8 cellular contexts compared by ENCODE assay signal in genomic region chr6:11093591-11094410, GRCh38. TPM values are rescaled to one million over a fixed set of nuclear protein-coding genes. Genes with fewer than 3 reads are reported as not detected.
DNase-seq lines count a peak whose midpoint lies in the region; ATAC-seq and FAIRE-seq lines count a peak whose summit lies in the region.

TSS of gene SMIM13 (plus strand) at chr6:11093834. CDS start at chr6:11094314, 480 bp downstream.

- no peaks in the 10 kb centered on the region for H3K9me3 Mint-ChIP-seq in effector memory CD8-positive, alpha-beta T cell
- H3K9me3 Mint-ChIP-seq in memory B cell = no peaks in the 10 kb centered on the region

- H3K4me3 Mint-ChIP-seq in effector memory CD8-positive, alpha-beta T cell = peak within 1 kb of the TSS; percentile 98
- peak within 1 kb of the TSS; percentile 94 for H3K4me3 Mint-ChIP-seq in memory B cell

- peak; percentile 97 for DNase-seq in Caki2 (ENCODE audit: low read depth)
- DNase-seq in HTR-8/SVneo (ENCODE audit: insufficient read length, low spot score) = peak; percentile 96
- peak; percentile 98 for DNase-seq in NOMO-1 treated with DMSO at 0.1 percent for 48 hours (lab: John Stamatoyannopoulos, UW; ENCODE audit: unreplicated experiment)
- DNase-seq in activated CD8-positive, alpha-beta memory T cell treated with anti-CD3 and anti-CD28 coated beads for 4 hours (ENCODE audit: low read depth in 2 of 2) = peak; percentile 88 to 90
- peak; percentile 92 to 95 (median 94) for DNase-seq in effector memory CD8-positive, alpha-beta T cell
- DNase-seq in memory B cell (ENCODE audit: low spot score in 2 of 2) = peak; percentile 92 to 93
- DNase-seq in stimulated activated CD8-positive, alpha-beta memory T cell treated with anti-CD3 and anti-CD28 coated beads, Interleukin-12 subunit alpha, Interleukin-12 subunit beta, amount 100 ng/mL, for 24 hours (ENCODE audit: extremely low read depth) = peak; percentile 89

- ATAC-seq in GM21367 (IDR thresholded peaks at IDR 0.05; ENCODE audit: unreplicated experiment) = peak; percentile 89
- ATAC-seq in effector memory CD8-positive, alpha-beta T cell (replicated peaks) = peak; percentile 90
- peak; percentile 88 for ATAC-seq in memory B cell (ENCODE audit: low read depth)

- FAIRE-seq in HTR-8/SVneo (lab: Jason Lieb, UNC) = peak; percentile 83

- peak within 1 kb of the TSS; percentile 97 to 98 for H3K27ac Mint-ChIP-seq in effector memory CD8-positive, alpha-beta T cell
- H3K27ac Mint-ChIP-seq in memory B cell = peak within 1 kb of the TSS; percentile 94

- H3K36me3 Mint-ChIP-seq in effector memory CD8-positive, alpha-beta T cell (ENCODE audit: insufficient read depth) = peaks cover 18% of the 10 kb centered on the region
- H3K36me3 Mint-ChIP-seq in memory B cell = no peaks in the 10 kb centered on the region

- peaks cover 12 to 31% of the 10 kb centered on the region in 2 donors for H3K4me1 Mint-ChIP-seq in effector memory CD8-positive, alpha-beta T cell (ENCODE audit: low read depth in 2 of 2)
- peaks cover 11% of the 10 kb centered on the region for H3K4me1 Mint-ChIP-seq in memory B cell

- in situ Hi-C loops in Caki2 (cut with HindIII; ENCODE audit: low pct_unique_long_range_greater_than_20kb, low sequenced_read_pairs) = no loop called here

- peaks cover 3 to 6% of the 10 kb centered on the region in 2 donors for H3K27me3 Mint-ChIP-seq in effector memory CD8-positive, alpha-beta T cell
- no peaks in the 10 kb centered on the region for H3K27me3 Mint-ChIP-seq in memory B cell

RNA-seq across cellular contexts. Expression of gene SMIM13, which starts in this region (rescaled TPM):
- 17.2 and 18.4 TPM in 2 replicates for total RNA-seq in Caki2 (2014; rRNA removed; shearing (Covaris generic); ENCODE audit: low replicate concordance)

Comparison
In these comparisons a context has a peak if more than half of its experiments do, and no peak if none do; other contexts are left out.
1. Peak in every context shown above with its lines: DNase-seq and ATAC-seq.